2 cellular contexts compared by ENCODE assay signal in genomic region chr4:174262624-174263444, GRCh38.
TF ChIP-seq lines count a peak whose summit lies in the region.

No MANE protein-coding gene starts in this region.

TF ChIP-seq in liver, 16 proteins besides CTCF, POLR2A, EP300 and RAD21:
- TF ChIP-seq HNF4A (conservative IDR thresholded peaks at IDR 0.05) (peak; percentile 40 to 53), TAF1 (conservative IDR thresholded peaks at IDR 0.05) (peak; percentile 53), RXRA (IDR thresholded peaks at IDR 0.05) (peak; percentile 45 to 62), SP1 (IDR thresholded peaks at IDR 0.05) (peak; percentile 73), FOXA1 (IDR thresholded peaks at IDR 0.05) (no peak), FOXA2 (IDR thresholded peaks at IDR 0.05) (no peak), MAX (IDR thresholded peaks at IDR 0.05) (no peak), EGR1 (IDR thresholded peaks at IDR 0.05; ENCODE audit: low read depth in 2 of 2) (no peak), GABPA (IDR thresholded peaks at IDR 0.05 in 1 of 2, conservative IDR thresholded peaks at IDR 0.05 in 1 of 2) (no peak), JUND (IDR thresholded peaks at IDR 0.05) (no peak), ATF3 (IDR thresholded peaks at IDR 0.05) (peak; percentile 23), YY1 (IDR thresholded peaks at IDR 0.05) (peak; percentile 39), ZBTB33 (IDR thresholded peaks at IDR 0.05) (no peak), NR2F2 (IDR thresholded peaks at IDR 0.05) (peak; percentile 33), REST (IDR thresholded peaks at IDR 0.05) (peak; percentile 12), HNF4G (IDR thresholded peaks at IDR 0.05) (no peak)

TF ChIP-seq in HepG2, 621 proteins besides CTCF, POLR2A, EP300 and RAD21:
- TF ChIP-seq ZNF253 (CRISPR knock-in tag; IDR thresholded peaks at IDR 0.05; ENCODE audit: borderline replicate concordance) (no peak), ZBTB25 (CRISPR knock-in tag; IDR thresholded peaks at IDR 0.05) (no peak), ZBTB43 (CRISPR knock-in tag; conservative IDR thresholded peaks at IDR 0.05) (no peak), EHMT2 (IDR thresholded peaks at IDR 0.05; ENCODE audit: borderline replicate concordance, low read depth, low read length) (no peak), ZHX2 (IDR thresholded peaks at IDR 0.05; ENCODE audit: low read depth) (no peak), ZHX2 (CRISPR knock-in tag; IDR thresholded peaks at IDR 0.05; ENCODE audit: borderline replicate concordance) (no peak), ATF6 (CRISPR knock-in tag; conservative IDR thresholded peaks at IDR 0.05) (no peak), HHEX (CRISPR knock-in tag; IDR thresholded peaks at IDR 0.05) (no peak), MBD4 (IDR thresholded peaks at IDR 0.05; ENCODE audit: borderline replicate concordance, low read length) (no peak), ZNF749 (CRISPR knock-in tag; IDR thresholded peaks at IDR 0.05; ENCODE audit: borderline replicate concordance) (no peak), ZNF672 (CRISPR knock-in tag; IDR thresholded peaks at IDR 0.05) (no peak), RARG (CRISPR knock-in tag; IDR thresholded peaks at IDR 0.05; ENCODE audit: low read depth) (no peak), FOXA1 (IDR thresholded peaks at IDR 0.05) (no peak), FOXA1 (CRISPR knock-in tag; IDR thresholded peaks at IDR 0.05) (no peak)
